Comparison of ENCODE assay signal across 14 cellular contexts in genomic region chr2:236503100-236503499, GRCh38.
A peak's percentile ranks its signal among the peaks of the same experiment; 100 is the strongest.
DNase-seq lines count a peak whose midpoint lies in the region; ATAC-seq and TF ChIP-seq lines count a peak whose summit lies in the region.
"Had no signal": no experiment of that assay in that cellular context is flagged by ENCODE, and none has a peak within 500 bp of the region (broad histone marks: within the 10 kb centered on the region; RNA-seq: fewer than 3 reads in every experiment).

No MANE protein-coding gene starts in this region.

- no peaks in the 10 kb centered on the region for H3K36me3 Mint-ChIP-seq in activated naive CD4-positive, alpha-beta T cell treated with anti-CD3 and anti-CD28 coated beads for 36 hours (ENCODE audit: low read depth)
- no peaks in the 10 kb centered on the region for H3K36me3 Mint-ChIP-seq in type B pancreatic cell
- H3K36me3 Mint-ChIP-seq: natural killer cell had no signal

- peaks cover 5% of the 10 kb centered on the region for H3K4me1 Mint-ChIP-seq in activated naive CD4-positive, alpha-beta T cell treated with anti-CD3 and anti-CD28 coated beads for 36 hours (ENCODE audit: low read depth)
- H3K4me1 Mint-ChIP-seq in type B pancreatic cell (ENCODE audit: unreplicated experiment) = no peaks in the 10 kb centered on the region

- H3K27me3 Mint-ChIP-seq in activated naive CD4-positive, alpha-beta T cell treated with anti-CD3 and anti-CD28 coated beads for 36 hours (ENCODE audit: low read depth) = peaks cover 18% of the 10 kb centered on the region
- peaks cover 12% of the 10 kb centered on the region for H3K27me3 Mint-ChIP-seq in type B pancreatic cell

- no peak for ATAC-seq in HG03039 (IDR thresholded peaks at IDR 0.05; ENCODE audit: unreplicated experiment)
- ATAC-seq in esophagus mucosa = no peak

- peak; percentile 12 for DNase-seq in activated naive CD4-positive, alpha-beta T cell treated with anti-CD3 and anti-CD28 coated beads for 36 hours
- DNase-seq in activated naive CD4-positive, alpha-beta T cell (lab: John Stamatoyannopoulos, UW) = no peak
- peak; percentile 11 for DNase-seq in RPMI7951 (ENCODE audit: low read depth)
- no peak for DNase-seq in fibroblast of villous mesenchyme (ENCODE audit: low read depth)
- no peak for DNase-seq in type B pancreatic cell (ENCODE audit: extremely low spot score, unreplicated experiment)
- no peak for DNase-seq in NOMO-1 (lab: John Stamatoyannopoulos, UW; ENCODE audit: unreplicated experiment in 2 of 2)
- DNase-seq: activated T-cell treated with anti-CD3 and anti-CD28 coated beads, Interleukin-2, amount 50 U/mL, for 48 hours; EL; natural killer cell; NCI-H1092; NCI-H526 treated with DMSO at 0.1 percent for 48 hours had no signal

- no peak overlapping the region for H3K4me3 Mint-ChIP-seq in activated naive CD4-positive, alpha-beta T cell treated with anti-CD3 and anti-CD28 coated beads for 36 hours
- H3K4me3 Mint-ChIP-seq in type B pancreatic cell = no peak overlapping the region
- H3K4me3 Mint-ChIP-seq: natural killer cell had no signal

- intact Hi-C loops in activated naive CD4-positive, alpha-beta T cell treated with anti-CD3 and anti-CD28 coated beads for 36 hours (cut with micrococcal nuclease) = no loop called here

- no peak overlapping the region for H3K27ac Mint-ChIP-seq in activated naive CD4-positive, alpha-beta T cell treated with anti-CD3 and anti-CD28 coated beads for 36 hours
- H3K27ac Mint-ChIP-seq in type B pancreatic cell = no peak overlapping the region
- H3K27ac Mint-ChIP-seq: natural killer cell had no signal

- TF ChIP-seq CTCF in fibroblast of villous mesenchyme (IDR thresholded peaks at IDR 0.05; ENCODE audit: insufficient read depth, low read depth, low read length) (peak; percentile 15), type B pancreatic cell (conservative IDR thresholded peaks at IDR 0.05) (peak; percentile 44)

- no peaks in the 10 kb centered on the region for H3K9me3 Mint-ChIP-seq in activated naive CD4-positive, alpha-beta T cell treated with anti-CD3 and anti-CD28 coated beads for 36 hours
- H3K9me3 Mint-ChIP-seq in type B pancreatic cell = peaks cover 8% of the 10 kb centered on the region
- H3K9me3 Mint-ChIP-seq: natural killer cell had no signal

- CTCF ChIA-PET in activated naive CD4-positive, alpha-beta T cell treated with anti-CD3 and anti-CD28 coated beads for 36 hours (lab: Charles Lee) = no interaction called here

- H3K4me3 ChIP-seq in fibroblast of villous mesenchyme (ENCODE audit: low read depth, low read length) = no peak overlapping the region
- H3K4me3 ChIP-seq: upper lobe of left lung had no signal

Comparison
In these comparisons a context has a peak if more than half of its experiments do, and no peak if none do; other contexts are left out.
1. DNase-seq: peak in activated naive CD4-positive, alpha-beta T cell treated with anti-CD3 and anti-CD28 coated beads for 36 hours (single experiment) and RPMI7951 (single experiment); none in activated naive CD4-positive, alpha-beta T cell (0 of 4), fibroblast of villous mesenchyme (single experiment), type B pancreatic cell (single experiment) and NOMO-1 (0 of 2).